1 cellular context compared by ENCODE assay signal in genomic region chr1:109197163-109198042, GRCh38.
TF ChIP-seq lines count a peak whose summit lies in the region.

No MANE protein-coding gene starts in this region.

TF ChIP-seq in K562, 482 proteins besides CTCF, POLR2A, EP300 and RAD21 (continued from another document):
- TF ChIP-seq, protein P1, sequence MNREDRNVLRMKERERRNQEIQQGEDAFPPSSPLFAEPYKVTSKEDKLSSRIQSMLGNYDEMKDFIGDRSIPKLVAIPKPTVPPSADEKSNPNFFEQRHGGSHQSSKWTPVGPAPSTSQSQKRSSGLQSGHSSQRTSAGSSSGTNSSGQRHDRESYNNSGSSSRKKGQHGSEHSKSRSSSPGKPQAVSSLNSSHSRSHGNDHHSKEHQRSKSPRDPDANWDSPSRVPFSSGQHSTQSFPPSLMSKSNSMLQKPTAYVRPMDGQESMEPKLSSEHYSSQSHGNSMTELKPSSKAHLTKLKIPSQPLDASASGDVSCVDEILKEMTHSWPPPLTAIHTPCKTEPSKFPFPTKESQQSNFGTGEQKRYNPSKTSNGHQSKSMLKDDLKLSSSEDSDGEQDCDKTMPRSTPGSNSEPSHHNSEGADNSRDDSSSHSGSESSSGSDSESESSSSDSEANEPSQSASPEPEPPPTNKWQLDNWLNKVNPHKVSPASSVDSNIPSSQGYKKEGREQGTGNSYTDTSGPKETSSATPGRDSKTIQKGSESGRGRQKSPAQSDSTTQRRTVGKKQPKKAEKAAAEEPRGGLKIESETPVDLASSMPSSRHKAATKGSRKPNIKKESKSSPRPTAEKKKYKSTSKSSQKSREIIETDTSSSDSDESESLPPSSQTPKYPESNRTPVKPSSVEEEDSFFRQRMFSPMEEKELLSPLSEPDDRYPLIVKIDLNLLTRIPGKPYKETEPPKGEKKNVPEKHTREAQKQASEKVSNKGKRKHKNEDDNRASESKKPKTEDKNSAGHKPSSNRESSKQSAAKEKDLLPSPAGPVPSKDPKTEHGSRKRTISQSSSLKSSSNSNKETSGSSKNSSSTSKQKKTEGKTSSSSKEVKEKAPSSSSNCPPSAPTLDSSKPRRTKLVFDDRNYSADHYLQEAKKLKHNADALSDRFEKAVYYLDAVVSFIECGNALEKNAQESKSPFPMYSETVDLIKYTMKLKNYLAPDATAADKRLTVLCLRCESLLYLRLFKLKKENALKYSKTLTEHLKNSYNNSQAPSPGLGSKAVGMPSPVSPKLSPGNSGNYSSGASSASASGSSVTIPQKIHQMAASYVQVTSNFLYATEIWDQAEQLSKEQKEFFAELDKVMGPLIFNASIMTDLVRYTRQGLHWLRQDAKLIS (CRISPR knock-in tag; IDR thresholded peaks at IDR 0.05): no peak
- TF ChIP-seq CHCHD3 (CRISPR knock-in tag; IDR thresholded peaks at IDR 0.05): no peak
- TF ChIP-seq BHLHE40 (IDR thresholded peaks at IDR 0.05; ENCODE audit: low read length): no peak
- no peak for TF ChIP-seq SIN3A (IDR thresholded peaks at IDR 0.05; ENCODE audit: borderline replicate concordance in 2 of 2, control insufficient read depth in 1 of 2, low read depth in 2 of 2, low read length in 2 of 2)
- no peak for TF ChIP-seq BRF1 (IDR thresholded peaks at IDR 0.05; ENCODE audit: borderline replicate concordance, extremely low read depth, insufficient read length)
- no peak for TF ChIP-seq CBX8 (IDR thresholded peaks at IDR 0.05; ENCODE audit: borderline replicate concordance, extremely low read depth, low read depth, low read length, poor library complexity, severe bottlenecking)
- no peak for TF ChIP-seq HEY1 (CRISPR knock-in tag; IDR thresholded peaks at IDR 0.05; ENCODE audit: borderline replicate concordance)
- TF ChIP-seq TEAD4 (IDR thresholded peaks at IDR 0.05; ENCODE audit: low read length): peak; percentile 69
- no peak for TF ChIP-seq TEAD4 (CRISPR knock-in tag; IDR thresholded peaks at IDR 0.05; ENCODE audit: borderline replicate concordance)
- no peak for TF ChIP-seq YY1 (IDR thresholded peaks at IDR 0.05; ENCODE audit: borderline replicate concordance in 1 of 3, control insufficient read depth in 1 of 3, extremely low read depth in 1 of 3, insufficient read depth in 3 of 3, insufficient read length in 1 of 3, insufficient replicate concordance in 2 of 3, low read depth in 1 of 3, low read length in 2 of 3)
- no peak for TF ChIP-seq PML (IDR thresholded peaks at IDR 0.05; ENCODE audit: low read length)
- TF ChIP-seq ZBTB33 (CRISPR knock-in tag; IDR thresholded peaks at IDR 0.05): no peak
- no peak for TF ChIP-seq ATF6 (CRISPR knock-in tag; IDR thresholded peaks at IDR 0.05)
- no peak for TF ChIP-seq ZNF589 (CRISPR knock-in tag; IDR thresholded peaks at IDR 0.05; ENCODE audit: low read depth)
- TF ChIP-seq ELK3 (CRISPR knock-in tag; IDR thresholded peaks at IDR 0.05): no peak
- TF ChIP-seq ZBTB40 (IDR thresholded peaks at IDR 0.05): 0 out of 2 replicates have a peak, but pooled peaks have one; percentile 39
- TF ChIP-seq ZBTB40 (CRISPR knock-in tag; IDR thresholded peaks at IDR 0.05): no peak
- no peak for TF ChIP-seq NFE2L1 (tag; IDR thresholded peaks at IDR 0.05; ENCODE audit: borderline replicate concordance, low read depth)
